24 cellular contexts compared by ENCODE assay signal in genomic region chrX:150565551-150565950, GRCh38.
"Had no signal": no experiment of that assay in that cellular context is flagged by ENCODE, and none has a peak within 500 bp of the region (broad histone marks: within the 10 kb centered on the region; RNA-seq: fewer than 3 reads in every experiment).

No MANE protein-coding gene starts in this region.

- FAIRE-seq: keratinocyte had no signal

- ATAC-seq: foreskin keratinocyte; heart right ventricle; left cardiac atrium; left ventricle myocardium superior; sciatic nerve; stimulated activated naive CD8-positive, alpha-beta T cell treated with anti-CD3 and anti-CD28 coated beads, Interleukin-15, Interleukin-2, amounts not matched to agents 100 U/mL and 50 U/mL, for 24 hours had no signal

- H3K27ac ChIP-seq: esophagus muscularis mucosa, foreskin keratinocyte, heart right ventricle, ovary, skin epidermis, uterus, WERI-Rb-1 had no signal

- H3K36me3 ChIP-seq: esophagus muscularis mucosa, heart right ventricle, ovary, uterus, WERI-Rb-1 had no signal

- H3K27me3 ChIP-seq: esophagus muscularis mucosa, foreskin keratinocyte, heart right ventricle, ovary, uterus had no signal

- DNase-seq: activated CD4-positive, alpha-beta memory T cell treated with anti-CD3 and anti-CD28 coated beads, Interleukin-2, amount 10 ng/mL, durations not matched to agents 7 days and 5 days; activated CD4-positive, alpha-beta T cell treated with anti-CD3 and anti-CD28 coated beads, Interleukin-2, amount 10 ng/mL, durations not matched to agents 7 days and 5 days; activated CD4-positive, CD25-positive, alpha-beta regulatory T cell treated with anti-CD3 and anti-CD28 coated beads, Interleukin-2, amount 50 U/mL, for 72 hours; activated CD8-positive, alpha-beta memory T cell treated with anti-CD3 and anti-CD28 coated beads, Interleukin-2, amount 50 U/mL, for 48 hours; activated gamma-delta T cell treated with Interleukin-2 at 50 U/mL for 16 hours; activated naive CD4-positive, alpha-beta T cell treated with anti-CD3 and anti-CD28 coated beads, Interleukin-2, amount 50 U/mL, for 16 hours; activated T-cell treated with anti-CD3 and anti-CD28 coated beads, Interleukin-2, amount 50 U/mL, for 24 hours; amniotic stem cell; central memory CD4-positive, alpha-beta T cell; foreskin keratinocyte; heart right ventricle; left cardiac atrium; left ventricle myocardium superior; ovary; stimulated activated CD4-positive, alpha-beta T cell treated with anti-CD3 and anti-CD28 coated beads, Interleukin-12 subunit alpha, Interleukin-12 subunit beta, amount 100 ng/mL, for 4 hours; stimulated activated CD4-positive, alpha-beta T cell treated with anti-CD3 and anti-CD28 coated beads, Interleukin-4, amount 100 ng/mL, for 1 hour; stimulated activated naive CD8-positive, alpha-beta T cell treated with anti-CD3 and anti-CD28 coated beads, Interleukin-15, Interleukin-2, amounts not matched to agents 100 U/mL and 50 U/mL, for 24 hours; T-helper 9 cell; uterus; WERI-Rb-1 had no signal

- H3K4me1 ChIP-seq: uterus had no signal

- H3K9me3 ChIP-seq: esophagus muscularis mucosa, heart right ventricle, ovary, uterus had no signal

- H3K4me3 ChIP-seq: esophagus muscularis mucosa, heart right ventricle, ovary, skin epidermis, uterus had no signal
